ENCODE assay signal across 20 cellular contexts in the genomic region with DNA sequence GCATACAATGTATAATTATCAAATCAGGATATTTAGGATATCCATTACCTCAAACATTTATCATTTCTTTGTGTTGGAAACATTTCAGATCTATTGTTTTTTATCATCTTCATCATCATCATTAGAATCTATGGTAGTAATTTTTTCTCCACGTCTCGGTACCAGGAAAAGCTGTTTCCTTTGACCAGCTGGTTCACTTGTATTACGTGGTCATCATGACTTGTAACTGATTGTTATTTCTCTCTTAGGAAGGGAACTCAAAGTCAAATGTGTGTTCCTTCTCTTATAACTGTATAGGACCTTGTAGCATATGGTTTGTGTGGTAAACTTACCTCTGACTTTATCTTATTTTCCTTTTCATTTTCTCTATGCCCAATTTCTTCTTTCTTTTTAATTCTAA. TPM values are rescaled to one million over a fixed set of nuclear protein-coding genes. Genes with fewer than 3 reads are reported as not detected.
A peak's percentile ranks its signal among the peaks of the same experiment; 100 is the strongest.
DNase-seq lines count a peak whose midpoint lies in the region; ATAC-seq lines count a peak whose summit lies in the region.
"Had no signal": no experiment of that assay in that cellular context is flagged by ENCODE, and none has a peak within 500 bp of the region (broad histone marks: within the 10 kb centered on the region; RNA-seq: fewer than 3 reads in every experiment).

No MANE protein-coding gene starts in this region.

- ATAC-seq in T-helper 17 cell = no peak
- ATAC-seq in effector memory CD8-positive, alpha-beta T cell (replicated peaks) = no peak
- no peak for ATAC-seq in naive thymus-derived CD8-positive, alpha-beta T cell
- ATAC-seq in Right ventricle myocardium inferior = no peak
- ATAC-seq: A549 had no signal

- H3K9me3 Mint-ChIP-seq in effector memory CD8-positive, alpha-beta T cell = no peaks in the 10 kb centered on the region
- no peaks in the 10 kb centered on the region for H3K9me3 Mint-ChIP-seq in naive thymus-derived CD8-positive, alpha-beta T cell
- H3K9me3 Mint-ChIP-seq: CD4-positive, alpha-beta memory T cell had no signal

- peak overlapping the region; percentile 69 for H3K4me3 Mint-ChIP-seq in T-helper 17 cell
- peak overlapping the region; percentile 9 to 33 for H3K4me3 Mint-ChIP-seq in effector memory CD8-positive, alpha-beta T cell
- H3K4me3 Mint-ChIP-seq in naive thymus-derived CD8-positive, alpha-beta T cell = peak overlapping the region in 6 of 10 donors; percentile 12 to 39 (median 23)

- H3K27ac Mint-ChIP-seq in T-helper 17 cell = peak overlapping the region; percentile 63
- H3K27ac Mint-ChIP-seq in effector memory CD8-positive, alpha-beta T cell = peak overlapping the region in 1 of 2 donors; percentile 81
- H3K27ac Mint-ChIP-seq in naive thymus-derived CD8-positive, alpha-beta T cell = peak overlapping the region in 1 of 10 donors; percentile 7
- H3K27ac Mint-ChIP-seq: CD4-positive, alpha-beta memory T cell had no signal

- no peaks in the 10 kb centered on the region for H3K9me3 ChIP-seq in T-helper 17 cell (ENCODE audit: control insufficient read depth, low read length, poor library complexity, severe bottlenecking)
- H3K9me3 ChIP-seq: A549 had no signal

- no peaks in the 10 kb centered on the region for H3K27me3 Mint-ChIP-seq in T-helper 17 cell
- no peaks in the 10 kb centered on the region for H3K27me3 Mint-ChIP-seq in effector memory CD8-positive, alpha-beta T cell
- H3K27me3 Mint-ChIP-seq in naive thymus-derived CD8-positive, alpha-beta T cell = no peaks in the 10 kb centered on the region
- H3K27me3 Mint-ChIP-seq: CD4-positive, alpha-beta memory T cell had no signal

- H3K36me3 Mint-ChIP-seq in T-helper 17 cell (ENCODE audit: low read depth) = no peaks in the 10 kb centered on the region
- no peaks in the 10 kb centered on the region for H3K36me3 Mint-ChIP-seq in effector memory CD8-positive, alpha-beta T cell (ENCODE audit: insufficient read depth)
- H3K36me3 Mint-ChIP-seq in naive thymus-derived CD8-positive, alpha-beta T cell = peaks cover 0 to 3% (median 0%) of the 10 kb centered on the region in 3 donors

- DNase-seq in T-helper 17 cell (no peak), cerebellar cortex (ENCODE audit: low spot score) (no peak), NCI-H2107 treated with DMSO at 0.1 percent for 48 hours (lab: John Stamatoyannopoulos, UW; ENCODE audit: unreplicated experiment) (no peak), globus pallidus (ENCODE audit: low spot score) (no peak), Right ventricle myocardium inferior (ENCODE audit: missing footprints) (no peak)
- no peak for DNase-seq in effector memory CD8-positive, alpha-beta T cell
- DNase-seq in naive thymus-derived CD8-positive, alpha-beta T cell = no peak
- DNase-seq: AML-193; CD4-positive, alpha-beta memory T cell; COR-L47; HCEC 1CT; IMR-90; MM.1S; NCI-H1694; NCI-H2029 treated with DMSO at 0.1 percent for 48 hours; NCI-H2227 treated with DMSO at 0.1 percent for 48 hours; NCI-H526 treated with DMSO at 0.1 percent for 48 hours; RPMI8226; SHP77 had no signal

- POLR2A ChIA-PET in naive thymus-derived CD8-positive, alpha-beta T cell (lab: Charles Lee) = no interaction called here

- H3K4me1 Mint-ChIP-seq in T-helper 17 cell = peaks cover 63% of the 10 kb centered on the region
- peaks cover 57 to 83% of the 10 kb centered on the region in 2 donors for H3K4me1 Mint-ChIP-seq in effector memory CD8-positive, alpha-beta T cell (ENCODE audit: low read depth in 2 of 2)
- H3K4me1 Mint-ChIP-seq in naive thymus-derived CD8-positive, alpha-beta T cell = peaks cover 39 to 85% (median 81%) of the 10 kb centered on the region in 4 donors

- intact Hi-C loops in Right ventricle myocardium inferior (cut with DNase I) = no loop called here

RNA-seq across cellular contexts. Expression of gene NCOA1, which starts 16.5 kb away (rescaled TPM):
- total RNA-seq in T-helper 17 cell (10 to 100 TPM; 44.2 to 47.1 TPM), Right ventricle myocardium inferior (31.0 TPM)
- 10 to 100 TPM; 41.3 to 44.8 TPM for total RNA-seq in naive thymus-derived CD8-positive, alpha-beta T cell
- polyA plus RNA-seq in naive thymus-derived CD8-positive, alpha-beta T cell = 10 to 100 TPM; 13.0 to 27.2 (median 23.7) TPM
